In the genomic region with DNA sequence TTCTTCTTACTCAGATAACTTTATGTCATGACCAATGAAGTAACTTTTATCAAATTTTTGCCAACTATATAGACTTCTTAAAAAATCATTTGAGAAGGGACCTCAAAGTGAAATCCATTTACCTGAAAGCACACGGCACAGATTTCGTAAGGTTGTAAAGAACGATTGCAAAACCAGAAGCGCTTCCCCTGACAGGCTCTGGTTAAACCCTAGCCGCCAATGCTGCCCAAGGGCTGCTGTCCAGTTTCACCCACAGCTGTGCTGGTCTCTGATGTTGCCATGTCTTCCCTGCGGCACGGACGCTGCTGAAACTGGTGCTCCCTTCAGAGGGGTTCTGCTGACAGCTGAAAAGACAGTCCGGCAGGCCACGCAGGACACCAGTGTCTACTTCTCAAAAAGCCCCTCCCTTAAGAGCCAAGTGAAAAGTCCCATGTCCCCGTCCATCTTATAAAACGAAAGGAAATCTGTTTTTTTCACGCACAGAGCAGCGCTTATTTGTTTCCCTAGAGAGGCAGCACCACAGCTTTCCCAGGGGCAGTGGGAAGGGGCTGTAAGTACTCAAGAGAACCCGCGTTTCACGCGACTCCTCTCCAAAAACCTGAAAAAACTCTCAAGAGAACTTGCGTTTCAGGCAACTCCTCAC, we compare ENCODE assay signal across 12 cellular contexts. TPM values are rescaled to one million over a fixed set of nuclear protein-coding genes. Genes with fewer than 3 reads are reported as not detected.
DNase-seq lines count a peak whose midpoint lies in the region; ATAC-seq and TF ChIP-seq lines count a peak whose summit lies in the region.
"Had no signal": no experiment of that assay in that cellular context is flagged by ENCODE, and none has a peak within 500 bp of the region (broad histone marks: within the 10 kb centered on the region; RNA-seq: fewer than 3 reads in every experiment).

No MANE protein-coding gene starts in this region.

- H3K36me3 Mint-ChIP-seq in neural progenitor cell, result peaks cover 51% of the 10 kb centered on the region
- no peaks in the 10 kb centered on the region for H3K36me3 Mint-ChIP-seq in activated CD4-positive, alpha-beta T cell treated with anti-CD3 and anti-CD28 coated beads, Interleukin-2, amount 10 ng/mL, durations not matched to agents 24 days and 14 days (ENCODE audit: low read depth)

- no peak overlapping the region for H3K4me3 ChIP-seq in AG04450 (ENCODE audit: low read depth, low read length)
- H3K4me3 ChIP-seq in fibroblast of the aortic adventitia (ENCODE audit: low read depth, low read length), result peak overlapping the region; percentile 44
- H3K4me3 ChIP-seq in neural progenitor cell, result no peak overlapping the region
- H3K4me3 ChIP-seq: A549 had no signal

- H3K9ac ChIP-seq in neural progenitor cell, result no peak overlapping the region

- CTCF ChIA-PET in AG04450 (lab: Charles Lee), result interaction anchor here (1.3 to 1.5 kb wide), 2 partner anchors 53 to 343 kb away, joined by 3 to 4 read pairs; no protein-coding TSS in a partner anchor

- H2AFZ ChIP-seq in neural progenitor cell (replicated peaks), result no peak overlapping the region

- peaks cover 13% of the 10 kb centered on the region for H3K4me1 ChIP-seq in neural progenitor cell

- H3K4me3 Mint-ChIP-seq in neural progenitor cell, result no peak overlapping the region
- H3K4me3 Mint-ChIP-seq in activated CD4-positive, alpha-beta T cell treated with anti-CD3 and anti-CD28 coated beads, Interleukin-2, amount 10 ng/mL, durations not matched to agents 24 days and 14 days, result no peak overlapping the region

- H3K36me3 ChIP-seq in neural progenitor cell, result no peaks in the 10 kb centered on the region

- POLR2A ChIA-PET in AG04450 (lab: Yijun Ruan, JAX), result no interaction called here

- intact Hi-C loops in activated CD4-positive, alpha-beta T cell treated with anti-CD3 and anti-CD28 coated beads, Interleukin-2, amount 10 ng/mL, durations not matched to agents 24 days and 14 days (cut with micrococcal nuclease), result no loop called here

- H3F3A ChIP-seq in neural progenitor cell (ENCODE audit: low read depth), result no peaks in the 10 kb centered on the region

- peaks cover 25% of the 10 kb centered on the region for H3K9me3 Mint-ChIP-seq in neural progenitor cell
- H3K9me3 Mint-ChIP-seq in activated CD4-positive, alpha-beta T cell treated with anti-CD3 and anti-CD28 coated beads, Interleukin-2, amount 10 ng/mL, durations not matched to agents 24 days and 14 days, result no peaks in the 10 kb centered on the region

- peaks cover 11% of the 10 kb centered on the region for H3K27me3 Mint-ChIP-seq in neural progenitor cell (ENCODE audit: insufficient read depth, low read depth)
- H3K27me3 Mint-ChIP-seq in activated CD4-positive, alpha-beta T cell treated with anti-CD3 and anti-CD28 coated beads, Interleukin-2, amount 10 ng/mL, durations not matched to agents 24 days and 14 days, result no peaks in the 10 kb centered on the region

- peaks cover 20% of the 10 kb centered on the region for H4K20me1 ChIP-seq in neural progenitor cell (ENCODE audit: low read depth)

- peak overlapping the region; percentile 73 for H3K27ac ChIP-seq in AG04450 (ENCODE audit: low read depth, low read length)
- H3K27ac ChIP-seq in neural progenitor cell, result peak overlapping the region; percentile 16

- H3K27me3 ChIP-seq in AG04450 (ENCODE audit: control insufficient read depth, insufficient read depth, low read length) (no peaks in the 10 kb centered on the region), neural progenitor cell (no peaks in the 10 kb centered on the region)

- H3K9me3 ChIP-seq in AG04450 (ENCODE audit: control insufficient read depth, insufficient read depth, low read length), result peaks cover 15% of the 10 kb centered on the region; the same call in 1 of the 2 replicates
- H3K9me3 ChIP-seq in neural progenitor cell (ENCODE audit: low read depth), result no peaks in the 10 kb centered on the region
- H3K9me3 ChIP-seq: A549 had no signal

- H3K4me2 ChIP-seq in neural progenitor cell, result no peak overlapping the region
- H3K4me2 ChIP-seq: A549 had no signal

- H3K79me2 ChIP-seq in neural progenitor cell (ENCODE audit: low read depth), result peaks cover 97% of the 10 kb centered on the region

- H3K27ac Mint-ChIP-seq in neural progenitor cell, result no peak overlapping the region
- no peak overlapping the region for H3K27ac Mint-ChIP-seq in activated CD4-positive, alpha-beta T cell treated with anti-CD3 and anti-CD28 coated beads, Interleukin-2, amount 10 ng/mL, durations not matched to agents 24 days and 14 days

- TF ChIP-seq CTCF in AG04450 (IDR thresholded peaks at IDR 0.05; ENCODE audit: low read depth, low read length), result no peak
- no peak for TF ChIP-seq CTCF in fibroblast of the aortic adventitia (IDR thresholded peaks at IDR 0.05; ENCODE audit: insufficient read depth, low read length)
- no peak for TF ChIP-seq CTCF in neural progenitor cell (IDR thresholded peaks at IDR 0.05)

- no peak for ATAC-seq in GM19397 (IDR thresholded peaks at IDR 0.05; ENCODE audit: unreplicated experiment)
- ATAC-seq: A549 had no signal

- H3K4me1 Mint-ChIP-seq in neural progenitor cell, result peaks cover 23% of the 10 kb centered on the region
- peaks cover 9% of the 10 kb centered on the region for H3K4me1 Mint-ChIP-seq in activated CD4-positive, alpha-beta T cell treated with anti-CD3 and anti-CD28 coated beads, Interleukin-2, amount 10 ng/mL, durations not matched to agents 24 days and 14 days

- DNase-seq in AG04450 (ENCODE audit: low read depth, low spot score), result no peak
- DNase-seq in SKM-1 (lab: John Stamatoyannopoulos, UW; ENCODE audit: unreplicated experiment), result peak; percentile 14
- DNase-seq in fibroblast of the aortic adventitia (ENCODE audit: low read depth), result peak; percentile 55
- DNase-seq in neural progenitor cell (ENCODE audit: low spot score), result no peak
- no peak for DNase-seq in activated CD4-positive, alpha-beta T cell treated with anti-CD3 and anti-CD28 coated beads, Interleukin-2, amount 10 ng/mL, durations not matched to agents 24 days and 14 days
- no peak for DNase-seq in NCI-H510A (lab: John Stamatoyannopoulos, UW)
- DNase-seq in activated T-cell treated with anti-CD3 and anti-CD28 coated beads for 4 hours, result no peak
- DNase-seq: KG1, NCI-H774, posterior cingulate gyrus had no signal

RNA-seq across cellular contexts. Expression of gene GNA12, which starts 32.5 kb away (rescaled TPM):
- 97.4 and 110 TPM in 2 replicates for polyA plus RNA-seq in AG04450 (2011; rRNA removed)
- 114 and 135 TPM in 2 replicates for polyA minus RNA-seq in AG04450 (2011; rRNA and poly(A)+ RNA removed)
- total RNA-seq in fibroblast of the aortic adventitia (ENCODE audit: low replicate concordance), result 16.2 and 19.5 TPM in 2 replicates
- 32.2 and 34.7 TPM in 2 replicates for total RNA-seq in neural progenitor cell (ENCODE audit: low replicate concordance)
- 30.6 and 31.0 TPM in 2 replicates for total RNA-seq in activated CD4-positive, alpha-beta T cell treated with anti-CD3 and anti-CD28 coated beads, Interleukin-2, amount 10 ng/mL, durations not matched to agents 24 days and 14 days

Comparison
In these comparisons a context has a peak if more than half of its experiments do, and no peak if none do; other contexts are left out.
1. DNase-seq: peak in SKM-1 (single experiment) and fibroblast of the aortic adventitia (single experiment); none in AG04450 (single experiment), neural progenitor cell (single experiment), activated CD4-positive, alpha-beta T cell treated with anti-CD3 and anti-CD28 coated beads, Interleukin-2, amount 10 ng/mL, durations not matched to agents 24 days and 14 days (single experiment), NCI-H510A (single experiment) and activated T-cell treated with anti-CD3 and anti-CD28 coated beads for 4 hours (single experiment).